7 cellular contexts compared by ENCODE assay signal in genomic region chr2:88765154-88765948, GRCh38.
DNase-seq lines count a peak whose midpoint lies in the region; ATAC-seq, FAIRE-seq and TF ChIP-seq lines count a peak whose summit lies in the region.

No MANE protein-coding gene starts in this region.

- TF ChIP-seq POLR2A in gastrocnemius medialis (IDR thresholded peaks at IDR 0.05): no peak

- ATAC-seq in GM19324 (IDR thresholded peaks at IDR 0.05; ENCODE audit: low FRiP score, unreplicated experiment): peak; percentile 90
- ATAC-seq in gastrocnemius medialis: peak in 1 of 2 donors; percentile 36

- peaks cover 11 to 23% (median 16%) of the 10 kb centered on the region in 3 donors for H3K27me3 ChIP-seq in gastrocnemius medialis

- in situ Hi-C loops in gastrocnemius medialis (cut with MboI; ENCODE audit: low sequenced_read_pairs in 4 of 4): no loop called here

- peak; percentile 46 for DNase-seq in NCI-H1417 treated with DMSO at 0.1 percent for 48 hours (lab: John Stamatoyannopoulos, UW)
- peak; percentile 60 for DNase-seq in activated T-cell treated with anti-CD3 and anti-CD28 coated beads for 48 hours (ENCODE audit: low read depth)
- peak in 41 of 42 donors; percentile 26 to 86 (median 61) for DNase-seq in head of caudate nucleus
- DNase-seq in gastrocnemius medialis: no peak
- DNase-seq in AML-193 (lab: John Stamatoyannopoulos, UW): no peak
- no peak for DNase-seq in urothelium cell line (ENCODE audit: low spot score)

- H3K27ac ChIP-seq in gastrocnemius medialis: no peak overlapping the region

- peak overlapping the region; percentile 28 to 50 (median 38) for H3K4me3 ChIP-seq in gastrocnemius medialis

- FAIRE-seq in urothelium cell line (lab: Jason Lieb, UNC): no peak

- H3K4me1 ChIP-seq in gastrocnemius medialis: peaks cover 0 to 7% of the 10 kb centered on the region in 2 donors

- no peaks in the 10 kb centered on the region for H3K36me3 ChIP-seq in gastrocnemius medialis

- intact Hi-C loops in head of caudate nucleus (cut with DNase I) (no loop called here), gastrocnemius medialis (cut with DNase I; ENCODE audit: low total_unique reads) (no loop called here)

- no peak for TF ChIP-seq CTCF in gastrocnemius medialis (IDR thresholded peaks at IDR 0.05 in 4 of 5, conservative IDR thresholded peaks at IDR 0.05 in 1 of 5)

- no peaks in the 10 kb centered on the region for H3K9me3 ChIP-seq in gastrocnemius medialis

Comparison
In these comparisons a context has a peak if more than half of its experiments do, and no peak if none do; other contexts are left out.
1. DNase-seq: peak in NCI-H1417 treated with DMSO at 0.1 percent for 48 hours (single experiment), activated T-cell treated with anti-CD3 and anti-CD28 coated beads for 48 hours (single experiment) and head of caudate nucleus (41 of 42); none in gastrocnemius medialis (0 of 2), AML-193 (0 of 2) and urothelium cell line (single experiment).